ENCODE assay signal across 1 cellular context in genomic region chr22:48902983-48903650, GRCh38.
TF ChIP-seq lines count a peak whose summit lies in the region.

No MANE protein-coding gene starts in this region.

TF ChIP-seq in HepG2, 621 proteins besides CTCF, POLR2A, EP300 and RAD21 (continued from another document):
- no peak for TF ChIP-seq ZNF770 (CRISPR knock-in tag; IDR thresholded peaks at IDR 0.05)
- TF ChIP-seq HNF4A (CRISPR knock-in tag; IDR thresholded peaks at IDR 0.05), result peak; percentile 70
- no peak for TF ChIP-seq ZNF160 (CRISPR knock-in tag; IDR thresholded peaks at IDR 0.05)
- no peak for TF ChIP-seq CENPX (CRISPR knock-in tag; IDR thresholded peaks at IDR 0.05)
- TF ChIP-seq HNF4G (IDR thresholded peaks at IDR 0.05; ENCODE audit: borderline replicate concordance, low read depth, low read length), result peak; percentile 65
- no peak for TF ChIP-seq HNF4G (CRISPR knock-in tag; IDR thresholded peaks at IDR 0.05; ENCODE audit: borderline replicate concordance, low read depth)
- no peak for TF ChIP-seq PLSCR1 (CRISPR knock-in tag; IDR thresholded peaks at IDR 0.05; ENCODE audit: borderline replicate concordance)
- peak; percentile 84 for TF ChIP-seq BHLHE40 (IDR thresholded peaks at IDR 0.05; ENCODE audit: low read length)
- no peak for TF ChIP-seq ZNF3 (CRISPR knock-in tag; IDR thresholded peaks at IDR 0.05)
- TF ChIP-seq ZNF616 (CRISPR knock-in tag; IDR thresholded peaks at IDR 0.05; ENCODE audit: low read depth), result no peak
- TF ChIP-seq SALL1 (CRISPR knock-in tag; IDR thresholded peaks at IDR 0.05), result peak; percentile 41; the same call in 1 of the 2 replicates
- TF ChIP-seq TFAP4 (IDR thresholded peaks at IDR 0.05; ENCODE audit: borderline replicate concordance, low read depth), result peak; percentile 75
- no peak for TF ChIP-seq YY1 (IDR thresholded peaks at IDR 0.05; ENCODE audit: insufficient read depth, insufficient replicate concordance, low read depth, low read length)
- TF ChIP-seq TCF7 (IDR thresholded peaks at IDR 0.05; ENCODE audit: low read depth), result peak; percentile 46; the same call in 1 of the 2 replicates
- TF ChIP-seq E2F2 (CRISPR knock-in tag; IDR thresholded peaks at IDR 0.05; ENCODE audit: borderline replicate concordance), result no peak
- TF ChIP-seq SP4 (CRISPR knock-in tag; IDR thresholded peaks at IDR 0.05), result no peak
- TF ChIP-seq JUND (CRISPR knock-in tag; IDR thresholded peaks at IDR 0.05), result no peak
- TF ChIP-seq MIER2 (CRISPR knock-in tag; IDR thresholded peaks at IDR 0.05), result no peak
- no peak for TF ChIP-seq HOXD1 (CRISPR knock-in tag; IDR thresholded peaks at IDR 0.05)
- TF ChIP-seq ARID5B (CRISPR knock-in tag; IDR thresholded peaks at IDR 0.05), result 0 out of 2 replicates have a peak, but pooled peaks have one; percentile 19
- no peak for TF ChIP-seq CENPT (CRISPR knock-in tag; IDR thresholded peaks at IDR 0.05; ENCODE audit: low read depth)
- TF ChIP-seq ATM (IDR thresholded peaks at IDR 0.05; ENCODE audit: borderline replicate concordance), result no peak
- TF ChIP-seq TARDBP (CRISPR knock-in tag; IDR thresholded peaks at IDR 0.05), result no peak
- no peak for TF ChIP-seq ADNP (CRISPR knock-in tag; IDR thresholded peaks at IDR 0.05)
- no peak for TF ChIP-seq GATAD1 (CRISPR knock-in tag; IDR thresholded peaks at IDR 0.05)
- no peak for TF ChIP-seq MXI1 (IDR thresholded peaks at IDR 0.05; ENCODE audit: borderline replicate concordance, low read depth, low read length)
- no peak for TF ChIP-seq ZNF558 (CRISPR knock-in tag; IDR thresholded peaks at IDR 0.05; ENCODE audit: borderline replicate concordance)
